Comparison of ENCODE assay signal across 8 cellular contexts in genomic region chr13:33349996-33350826, GRCh38.
DNase-seq lines count a peak whose midpoint lies in the region; FAIRE-seq and TF ChIP-seq lines count a peak whose summit lies in the region.

No MANE protein-coding gene starts in this region.

- peak overlapping the region; percentile 87 to 91 for H3K4me2 ChIP-seq in H1 (ENCODE audit: insufficient read depth in 1 of 2, low read depth in 2 of 2, low read length in 2 of 2)
- peak overlapping the region; percentile 88 for H3K4me2 ChIP-seq in mesenchymal stem cell (ENCODE audit: low read length, poor library complexity, severe bottlenecking)

- H4K5ac ChIP-seq in H1 (ENCODE audit: insufficient read length, low read depth, low read length): no peak overlapping the region

- H3K4me3 ChIP-seq in HUES48 (ENCODE audit: low read depth, low read length) (peak overlapping the region; percentile 71), H1 (ENCODE audit: extremely low read depth in 1 of 4, insufficient read depth in 2 of 4, low read depth in 3 of 4, low read length in 4 of 4) (peak overlapping the region; percentile 69 to 86 (median 80)), mesenchymal stem cell (ENCODE audit: insufficient read depth in 1 of 2, low read depth in 1 of 2, low read length in 2 of 2) (peak overlapping the region; percentile 83 to 85), tibial nerve (peak overlapping the region; percentile 57 to 94 (median 78))

- H3K27ac ChIP-seq in HUES48 (ENCODE audit: low read depth, low read length): no peak overlapping the region
- no peak overlapping the region for H3K27ac ChIP-seq in H1 (ENCODE audit: low read depth, low read length)
- H3K27ac ChIP-seq in mesenchymal stem cell (ENCODE audit: low read length, poor library complexity, severe bottlenecking): peak overlapping the region; percentile 58
- peak overlapping the region; percentile 82 to 92 (median 91) for H3K27ac ChIP-seq in tibial nerve

- TF ChIP-seq RAD21 in H1 (IDR thresholded peaks at IDR 0.05 in 1 of 2, conservative IDR thresholded peaks at IDR 0.05 in 1 of 2; ENCODE audit: low read depth in 2 of 2, low read length in 2 of 2): no peak

- peak; percentile 18 for DNase-seq in A172 (ENCODE audit: low spot score)
- peak in 1 of 2 experiments; percentile 60 for DNase-seq in H1 (ENCODE audit: low read depth in 1 of 2, low spot score in 2 of 2)
- DNase-seq in mesenchymal stem cell: peak; percentile 66
- DNase-seq in tibial nerve (ENCODE audit: low spot score in 2 of 2): peak; percentile 25 to 41
- no peak for DNase-seq in NK-92 treated with Interleukin-12 subunit alpha and Interleukin-12 subunit beta, amount 100 ng/mL, for 24 hours (lab: John Stamatoyannopoulos, UW)
- no peak for DNase-seq in stimulated activated naive CD4-positive, alpha-beta T cell (lab: John Stamatoyannopoulos, UW)
- DNase-seq in RCC 7860 (ENCODE audit: low spot score): no peak

- H2BK12ac ChIP-seq in H1 (ENCODE audit: low read depth, low read length): peak overlapping the region; percentile 69; the same call in 1 of the 2 replicates
- H2BK12ac ChIP-seq in mesenchymal stem cell (ENCODE audit: low read length in 2 of 2): peak overlapping the region; percentile 44 to 95

- H3K79me1 ChIP-seq in H1 (ENCODE audit: low read depth, low read length): no peaks in the 10 kb centered on the region
- H3K79me1 ChIP-seq in mesenchymal stem cell (replicated peaks; ENCODE audit: low read length, poor library complexity, severe bottlenecking): peaks cover 5% of the 10 kb centered on the region

- H3K14ac ChIP-seq in H1 (ENCODE audit: insufficient read length) (no peak overlapping the region), mesenchymal stem cell (ENCODE audit: low read length in 2 of 2) (peak overlapping the region; percentile 2 to 38)

- H3K27me3 ChIP-seq in HUES48 (ENCODE audit: control insufficient read depth, insufficient read depth, low read length): peaks cover 43% of the 10 kb centered on the region
- peaks cover 3 to 21% (median 20%) of the 10 kb centered on the region in 4 experiments for H3K27me3 ChIP-seq in H1 (replicated peaks in 1 of 4; ENCODE audit: control insufficient read depth in 3 of 4, extremely low read depth in 1 of 4, insufficient read depth in 3 of 4, low read length in 3 of 4)
- no peaks in the 10 kb centered on the region for H3K27me3 ChIP-seq in mesenchymal stem cell (ENCODE audit: control insufficient read depth in 1 of 2, insufficient read depth in 1 of 2, low read length in 2 of 2)
- no peaks in the 10 kb centered on the region for H3K27me3 ChIP-seq in tibial nerve

- CTCF ChIA-PET in H1 (lab: Charles Lee; ENCODE audit: partially characterized antibody): interaction anchor here (0.8 kb wide), 1 partner anchor 20 kb away, joined by 3 read pairs; no protein-coding TSS in a partner anchor

- H4K91ac ChIP-seq in H1 (replicated peaks; ENCODE audit: insufficient read length, low read length) (no peak overlapping the region), mesenchymal stem cell (ENCODE audit: low read length) (peak overlapping the region; percentile 40)

- no peak overlapping the region for H3K9ac ChIP-seq in HUES48 (ENCODE audit: low read depth, low read length)
- 0 out of 7 replicates have a peak overlapping the region, but pooled peaks of 2 of the 4 experiments have one; percentile 7 to 21 for H3K9ac ChIP-seq in H1 (replicated peaks in 1 of 4; ENCODE audit: extremely low read depth in 1 of 4, low read depth in 3 of 4, low read length in 3 of 4)
- peak overlapping the region; percentile 88 for H3K9ac ChIP-seq in mesenchymal stem cell (ENCODE audit: low read length)

- WGBS in H1 (ENCODE audit: extremely low coverage in 1 of 2, insufficient coverage in 1 of 2, insufficient read length in 1 of 2, insufficient replicate concordance in 2 of 2, low coverage in 1 of 2, low lambda C conversion rate in 2 of 2, missing lambda C conversion rate in 1 of 2), 2 experiments: 4% methylated on average over 41 of the region's 84 CpGs; no CpG with 5 or more reads in 1 of the 2 experiments
- under 1% methylated on average over 84 of the region's 84 CpGs for WGBS in mesenchymal stem cell
- 0 to 1% methylated on average over 32 to 73 of the region's 84 CpGs for WGBS in tibial nerve, 2 donors

- H2AFZ ChIP-seq in H1 (ENCODE audit: low read length) (peak overlapping the region; percentile 89; the same call in 1 of the 2 replicates), mesenchymal stem cell (ENCODE audit: low read depth, low read length) (no peak overlapping the region)

- H3K18ac ChIP-seq in H1 (ENCODE audit: extremely low read depth, low read length) (peak overlapping the region; percentile 39; the same call in 1 of the 2 replicates), mesenchymal stem cell (ENCODE audit: low read depth in 1 of 2, low read length in 2 of 2) (peak overlapping the region; percentile 83 to 99)

- FAIRE-seq in H1 (lab: Jason Lieb, UNC) (no peak), RCC 7860 (lab: Jason Lieb, UNC) (no peak)

- H3K56ac ChIP-seq in H1 (replicated peaks; ENCODE audit: insufficient read length, low read depth, low read length): no peak overlapping the region

- TF ChIP-seq EP300 in H1 (IDR thresholded peaks at IDR 0.05; ENCODE audit: borderline replicate concordance in 1 of 2, low read depth in 2 of 2, low read length in 2 of 2): no peak
- peak in 1 of 2 donors; percentile 66 for TF ChIP-seq EP300 in tibial nerve (IDR thresholded peaks at IDR 0.05)

- no peaks in the 10 kb centered on the region for H3K79me2 ChIP-seq in H1 (ENCODE audit: control insufficient read depth in 1 of 2, insufficient read depth in 2 of 2, low read length in 2 of 2)

- H3K23me2 ChIP-seq in H1 (ENCODE audit: low read depth, low read length): peaks cover 4% of the 10 kb centered on the region; the same call in 1 of the 2 replicates

- no peak overlapping the region for H2BK120ac ChIP-seq in H1 (replicated peaks; ENCODE audit: low read depth, low read length)
- peak overlapping the region; percentile 98 for H2BK120ac ChIP-seq in mesenchymal stem cell (ENCODE audit: low read depth, low read length)

- H3K4me1 ChIP-seq in HUES48 (ENCODE audit: control insufficient read depth, insufficient read depth, low read length) (no peaks in the 10 kb centered on the region), H1 (replicated peaks in 1 of 4; ENCODE audit: control insufficient read depth in 3 of 4, insufficient read depth in 4 of 4, low read length in 3 of 4) (peaks cover 0 to 5% (median 2%) of the 10 kb centered on the region in 4 experiments; a peak in 1 of 7 replicates), mesenchymal stem cell (ENCODE audit: control insufficient read depth, insufficient read depth, low read depth, low read length) (peaks cover 8% of the 10 kb centered on the region), tibial nerve (peaks cover 0 to 44% (median 15%) of the 10 kb centered on the region in 4 donors)

- H4K20me1 ChIP-seq in H1 (replicated peaks in 1 of 2; ENCODE audit: control insufficient read depth in 1 of 2, insufficient read depth in 2 of 2, low read length in 2 of 2): no peaks in the 10 kb centered on the region

- H4K8ac ChIP-seq in H1 (ENCODE audit: extremely low read depth, insufficient read depth, low read length) (no peak overlapping the region; the same call in 1 of the 2 replicates), mesenchymal stem cell (ENCODE audit: low read length) (peak overlapping the region; percentile 85)

- TF ChIP-seq CTCF in H1 (IDR thresholded peaks at IDR 0.05; ENCODE audit: control extremely low read depth in 1 of 3, insufficient read depth in 1 of 3, low read depth in 1 of 3, low read length in 3 of 3): no peak
- TF ChIP-seq CTCF in tibial nerve (IDR thresholded peaks at IDR 0.05): no peak

- no peak for TF ChIP-seq POLR2A in H1 (IDR thresholded peaks at IDR 0.05; ENCODE audit: control extremely low read depth in 1 of 2, low read depth in 2 of 2, low read length in 2 of 2)
- peak; percentile 25 to 37 for TF ChIP-seq POLR2A in tibial nerve (IDR thresholded peaks at IDR 0.05)

- H3K23ac ChIP-seq in H1 (ENCODE audit: insufficient read length) (no peak overlapping the region), mesenchymal stem cell (ENCODE audit: low read length in 2 of 2) (peak overlapping the region; percentile 73 to 84)

- H3K4ac ChIP-seq in H1 (replicated peaks; ENCODE audit: insufficient read length, low read depth, low read length) (no peak overlapping the region), mesenchymal stem cell (ENCODE audit: low read depth in 1 of 2, low read length in 2 of 2) (peak overlapping the region; percentile 68 to 88)

- no peak overlapping the region for H2BK20ac ChIP-seq in H1 (ENCODE audit: low read length)

- H2AK5ac ChIP-seq in H1 (ENCODE audit: low read depth, low read length) (no peak overlapping the region), mesenchymal stem cell (ENCODE audit: low read length, severe bottlenecking) (no peak overlapping the region)

- no peak overlapping the region for H2BK5ac ChIP-seq in H1 (ENCODE audit: low read depth, low read length)
- peak overlapping the region; percentile 46 for H2BK5ac ChIP-seq in mesenchymal stem cell (ENCODE audit: low read depth, low read length, poor library complexity, severe bottlenecking)

- no peaks in the 10 kb centered on the region for H3K9me3 ChIP-seq in HUES48 (ENCODE audit: control insufficient read depth, insufficient read depth, low read length)
- H3K9me3 ChIP-seq in H1 (ENCODE audit: insufficient read depth in 2 of 2, low read depth in 1 of 2, low read length in 1 of 2): no peaks in the 10 kb centered on the region
- no peaks in the 10 kb centered on the region for H3K9me3 ChIP-seq in mesenchymal stem cell (ENCODE audit: control insufficient read depth, low read length)
- H3K9me3 ChIP-seq in tibial nerve: no peaks in the 10 kb centered on the region

- H2BK15ac ChIP-seq in H1 (ENCODE audit: low read length) (no peak overlapping the region), mesenchymal stem cell (ENCODE audit: low read depth, poor library complexity, severe bottlenecking) (peak overlapping the region; percentile 95)

- POLR2A ChIA-PET in H1 (lab: Charles Lee; ENCODE audit: partially characterized antibody): no interaction called here

- H3K36me3 ChIP-seq in HUES48 (ENCODE audit: control insufficient read depth, insufficient read depth, low read length): no peaks in the 10 kb centered on the region
- no peaks in the 10 kb centered on the region for H3K36me3 ChIP-seq in H1 (ENCODE audit: control insufficient read depth in 2 of 4, insufficient read depth in 4 of 4, low read length in 3 of 4)
- no peaks in the 10 kb centered on the region for H3K36me3 ChIP-seq in mesenchymal stem cell (ENCODE audit: control insufficient read depth in 1 of 2, insufficient read depth in 2 of 2, low read depth in 1 of 2, low read length in 2 of 2)
- H3K36me3 ChIP-seq in tibial nerve: no peaks in the 10 kb centered on the region

TF ChIP-seq in H1, 55 proteins besides CTCF, POLR2A, EP300 and RAD21 (continues in another document):
- TF ChIP-seq JUN (IDR thresholded peaks at IDR 0.05; ENCODE audit: low read depth, low read length) (no peak), GABPA (IDR thresholded peaks at IDR 0.05; ENCODE audit: borderline replicate concordance, insufficient read depth, low read length) (no peak), RBBP5 (IDR thresholded peaks at IDR 0.05; ENCODE audit: borderline replicate concordance, low read depth, low read length) (0 out of 2 replicates have a peak, but pooled peaks have one; percentile 15), NRF1 (IDR thresholded peaks at IDR 0.05; ENCODE audit: low read depth, low read length) (no peak), KDM4A (IDR thresholded peaks at IDR 0.05; ENCODE audit: low read depth, low read length, severe bottlenecking) (peak; percentile 87)

Comparison
In these comparisons a context has a peak if more than half of its experiments do, and no peak if none do; other contexts are left out.
1. DNase-seq: peak in A172 (single experiment), mesenchymal stem cell (single experiment) and tibial nerve (2 of 2); none in NK-92 treated with Interleukin-12 subunit alpha and Interleukin-12 subunit beta, amount 100 ng/mL, for 24 hours (single experiment), stimulated activated naive CD4-positive, alpha-beta T cell (0 of 6) and RCC 7860 (single experiment).
2. H3K27ac ChIP-seq: peak in mesenchymal stem cell (single experiment) and tibial nerve (4 of 4); none in HUES48 (single experiment) and H1 (single experiment).
3. POLR2A ChIP-seq: peak in tibial nerve (2 of 2); none in H1 (0 of 2).
4. Peak in every context shown above with its lines, with median percentiles within 50 percentile points of each other: H3K4me3 ChIP-seq.